In genomic region chr15:80999623-81000036, GRCh38 we compare ENCODE assay signal across 8 cellular contexts. TPM values are rescaled to one million over a fixed set of nuclear protein-coding genes. Genes with fewer than 3 reads are reported as not detected.
DNase-seq lines count a peak whose midpoint lies in the region; ATAC-seq lines count a peak whose summit lies in the region.

No MANE protein-coding gene starts in this region.

- H3K4me3 ChIP-seq in skeletal muscle cell (ENCODE audit: low read depth, low read length), result peak overlapping the region; percentile 87

- peaks cover 3% of the 10 kb centered on the region for H3K9me3 Mint-ChIP-seq in activated CD4-positive, alpha-beta T cell treated with anti-CD3 and anti-CD28 coated beads, Interleukin-2, amount 10 ng/mL, durations not matched to agents 7 days and 5 days

- H3K36me3 Mint-ChIP-seq in activated CD4-positive, alpha-beta T cell treated with anti-CD3 and anti-CD28 coated beads, Interleukin-2, amount 10 ng/mL, durations not matched to agents 7 days and 5 days (ENCODE audit: low read depth), result peaks cover 34% of the 10 kb centered on the region

- peak overlapping the region; percentile 98 for H3K27ac Mint-ChIP-seq in activated CD4-positive, alpha-beta T cell treated with anti-CD3 and anti-CD28 coated beads, Interleukin-2, amount 10 ng/mL, durations not matched to agents 7 days and 5 days

- H3K4me1 Mint-ChIP-seq in activated CD4-positive, alpha-beta T cell treated with anti-CD3 and anti-CD28 coated beads, Interleukin-2, amount 10 ng/mL, durations not matched to agents 7 days and 5 days, result peaks cover 57% of the 10 kb centered on the region

- intact Hi-C loops in posterior cingulate gyrus (cut with DNase I), result loop anchor here (5.0 kb wide), 1 partner anchor 108 kb away; no protein-coding TSS in a partner anchor

- H3K27ac ChIP-seq in epithelial cell of prostate, result peak overlapping the region; percentile 97

- CTCF ChIA-PET in activated CD4-positive, alpha-beta T cell treated with anti-CD3 and anti-CD28 coated beads, Interleukin-2, amount 10 ng/mL, durations not matched to agents 7 days and 5 days (lab: Charles Lee), result interaction anchor here (2.4 kb wide), 1 partner anchor 267 kb away, joined by 8 read pairs; no protein-coding TSS in a partner anchor

- H3K27me3 Mint-ChIP-seq in activated CD4-positive, alpha-beta T cell treated with anti-CD3 and anti-CD28 coated beads, Interleukin-2, amount 10 ng/mL, durations not matched to agents 7 days and 5 days, result no peaks in the 10 kb centered on the region

- ATAC-seq in GM18517 (IDR thresholded peaks at IDR 0.05; ENCODE audit: unreplicated experiment) (peak; percentile 36), HG03565 (IDR thresholded peaks at IDR 0.05; ENCODE audit: unreplicated experiment) (peak; percentile 24), HG03521 (IDR thresholded peaks at IDR 0.05; ENCODE audit: unreplicated experiment) (no peak)

- DNase-seq in activated CD4-positive, alpha-beta T cell treated with anti-CD3 and anti-CD28 coated beads, Interleukin-2, amount 10 ng/mL, durations not matched to agents 7 days and 5 days, result peak; percentile 76
- DNase-seq in epithelial cell of prostate (ENCODE audit: low read depth, low spot score) (no peak), skeletal muscle cell (ENCODE audit: low read depth) (no peak), superior temporal gyrus (ENCODE audit: extremely low spot score) (no peak), posterior cingulate gyrus (no peak)

- H3K4me3 Mint-ChIP-seq in activated CD4-positive, alpha-beta T cell treated with anti-CD3 and anti-CD28 coated beads, Interleukin-2, amount 10 ng/mL, durations not matched to agents 7 days and 5 days, result peak overlapping the region; percentile 95

- POLR2A ChIA-PET in activated CD4-positive, alpha-beta T cell treated with anti-CD3 and anti-CD28 coated beads, Interleukin-2, amount 10 ng/mL, durations not matched to agents 7 days and 5 days (lab: Charles Lee), result no interaction called here

RNA-seq across cellular contexts. Expression of gene TLNRD1, which starts 1.1 kb away (rescaled TPM):
- total RNA-seq in activated CD4-positive, alpha-beta T cell treated with anti-CD3 and anti-CD28 coated beads, Interleukin-2, amount 10 ng/mL, durations not matched to agents 7 days and 5 days, result 10 to 100 TPM; 28.6 to 34.2 TPM

RNA-seq across cellular contexts. Expression of gene MESD, which starts 10.0 kb away (rescaled TPM):
- total RNA-seq in activated CD4-positive, alpha-beta T cell treated with anti-CD3 and anti-CD28 coated beads, Interleukin-2, amount 10 ng/mL, durations not matched to agents 7 days and 5 days, result 10 to 100 TPM; 34.0 to 34.3 TPM
